ENCODE assay signal across 9 cellular contexts in the genomic region with DNA sequence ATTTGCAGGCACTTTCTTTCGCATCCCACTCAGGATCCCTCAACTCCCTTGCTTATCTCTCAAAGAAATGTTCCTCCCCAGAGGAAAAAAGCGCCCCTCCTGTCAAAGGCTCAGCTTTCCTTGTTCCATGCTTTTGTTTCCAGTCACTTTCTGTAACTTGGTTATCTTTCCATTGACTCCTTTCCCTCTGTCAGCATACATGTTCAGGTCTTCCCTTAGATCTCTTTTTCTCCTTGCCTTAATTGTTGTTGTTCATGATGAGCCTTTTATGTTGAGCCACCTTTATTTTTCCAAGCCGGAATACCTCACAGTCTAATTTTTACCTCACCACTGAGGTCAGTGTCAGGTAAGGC. TPM values are rescaled to one million over a fixed set of nuclear protein-coding genes. Genes with fewer than 3 reads are reported as not detected.
DNase-seq lines count a peak whose midpoint lies in the region; ATAC-seq and TF ChIP-seq lines count a peak whose summit lies in the region.
"Had no signal": no experiment of that assay in that cellular context is flagged by ENCODE, and none has a peak within 500 bp of the region (broad histone marks: within the 10 kb centered on the region; RNA-seq: fewer than 3 reads in every experiment).

No MANE protein-coding gene starts in this region.

- H3K9me3 ChIP-seq in BLaER1 treated with 17β-estradiol and CSF1 and Interleukin-3, amounts not matched to agents 10 nM and 100 nM (replicated peaks in 1 of 11) = 0 out of 22 replicates have a peak, but pooled peaks cover 0 to 4% (median 0%) of the 10 kb centered on the region in 11 experiments
- no peaks in the 10 kb centered on the region for H3K9me3 ChIP-seq in Loucy (ENCODE audit: insufficient read depth, low read depth, low read length)
- no peaks in the 10 kb centered on the region for H3K9me3 ChIP-seq in ectodermal cell (ENCODE audit: control insufficient read depth, low read length)

- peak overlapping the region; percentile 71 to 79 (median 74) for H3K4me3 ChIP-seq in BLaER1 treated with 17β-estradiol and CSF1 and Interleukin-3, amounts not matched to agents 10 nM and 100 nM
- H3K4me3 ChIP-seq in Loucy (ENCODE audit: low read length, poor library complexity, severe bottlenecking) (peak overlapping the region; percentile 99), ectodermal cell (ENCODE audit: insufficient read depth, low read depth, low read length) (peak overlapping the region; percentile 51)

- peak overlapping the region; percentile 57 to 88 for H3K27ac Mint-ChIP-seq in natural killer cell treated with Interleukin-12 subunit alpha and Interleukin-12 subunit beta and Interleukin-15 and Interleukin-18, amount 100 ng/mL, for 72 hours

- peak overlapping the region; percentile 82 to 99 (median 89) for H3K4me2 ChIP-seq in BLaER1 treated with 17β-estradiol and CSF1 and Interleukin-3, amounts not matched to agents 10 nM and 100 nM
- H3K4me2 ChIP-seq in Loucy (ENCODE audit: low read depth, low read length, poor library complexity, severe bottlenecking) = peak overlapping the region; percentile 93

- H3K27me3 ChIP-seq in BLaER1 treated with 17β-estradiol and CSF1 and Interleukin-3, amounts not matched to agents 10 nM and 100 nM = no peaks in the 10 kb centered on the region
- H3K27me3 ChIP-seq in Loucy (ENCODE audit: insufficient read depth, low read length, poor library complexity, severe bottlenecking) (no peaks in the 10 kb centered on the region), ectodermal cell (ENCODE audit: control insufficient read depth, insufficient read depth, low read length, poor library complexity, severe bottlenecking) (no peaks in the 10 kb centered on the region)

- H3K27ac ChIP-seq in BLaER1 treated with 17β-estradiol and CSF1 and Interleukin-3, amounts not matched to agents 10 nM and 100 nM = peak overlapping the region in 10 of 11 experiments; percentile 33 to 60 (median 52); a peak in 15 of 22 replicates
- no peak overlapping the region for H3K27ac ChIP-seq in ectodermal cell (ENCODE audit: insufficient read depth, low read depth, low read length, poor library complexity, severe bottlenecking)

- no peaks in the 10 kb centered on the region for H3K27me3 Mint-ChIP-seq in natural killer cell treated with Interleukin-12 subunit alpha and Interleukin-12 subunit beta and Interleukin-15 and Interleukin-18, amount 100 ng/mL, for 72 hours

- H3K4me3 Mint-ChIP-seq in natural killer cell treated with Interleukin-12 subunit alpha and Interleukin-12 subunit beta and Interleukin-15 and Interleukin-18, amount 100 ng/mL, for 72 hours = peak overlapping the region; percentile 99

- H3K36me3 ChIP-seq in BLaER1 treated with 17β-estradiol and CSF1 and Interleukin-3, amounts not matched to agents 10 nM and 100 nM = peaks cover 5 to 22% (median 14%) of the 10 kb centered on the region in 11 experiments; a peak in 18 of 22 replicates
- H3K36me3 ChIP-seq in Loucy (ENCODE audit: insufficient read depth, low read length) = no peaks in the 10 kb centered on the region
- no peaks in the 10 kb centered on the region for H3K36me3 ChIP-seq in ectodermal cell (ENCODE audit: control insufficient read depth, insufficient read depth, low read length)

- H2AFZ ChIP-seq in Loucy (ENCODE audit: low read length) = peak overlapping the region; percentile 95; the same call in 1 of the 2 replicates

- no peak for TF ChIP-seq CTCF in Loucy (conservative IDR thresholded peaks at IDR 0.05; ENCODE audit: low read length)

- no peaks in the 10 kb centered on the region for H3K9me2 ChIP-seq in Loucy (replicated peaks; ENCODE audit: low read depth, low read length)

- H3K9me3 Mint-ChIP-seq in natural killer cell treated with Interleukin-12 subunit alpha and Interleukin-12 subunit beta and Interleukin-15 and Interleukin-18, amount 100 ng/mL, for 72 hours = no peaks in the 10 kb centered on the region

- no peaks in the 10 kb centered on the region for H3F3A ChIP-seq in Loucy (ENCODE audit: low read depth)

- DNase-seq in natural killer cell treated with Interleukin-12 subunit alpha and Interleukin-12 subunit beta and Interleukin-15 and Interleukin-18, amount 100 ng/mL, for 72 hours (ENCODE audit: low spot score) = no peak
- DNase-seq in activated effector memory CD4-positive, alpha-beta T cell treated with anti-CD3 and anti-CD28 coated beads, Interleukin-2, amount 50 U/mL, for 16 hours = no peak
- no peak for DNase-seq in Kasumi-1 (lab: John Stamatoyannopoulos, UW)
- DNase-seq in SKM-1 treated with dmso at 0.1 percent for 144 hours (lab: John Stamatoyannopoulos, UW; ENCODE audit: unreplicated experiment) = no peak
- no peak for DNase-seq in NCI-H187 (lab: John Stamatoyannopoulos, UW)
- DNase-seq: activated gamma-delta T cell had no signal

- H4K20me1 ChIP-seq in BLaER1 treated with 17β-estradiol and CSF1 and Interleukin-3, amounts not matched to agents 10 nM and 100 nM = no peaks in the 10 kb centered on the region; a peak in 3 of 22 replicates
- no peaks in the 10 kb centered on the region for H4K20me1 ChIP-seq in Loucy (ENCODE audit: insufficient read depth, low read length, poor library complexity, severe bottlenecking)

- no peak for ATAC-seq in natural killer cell treated with Interleukin-12 subunit alpha and Interleukin-12 subunit beta and Interleukin-15 and Interleukin-18, amount 100 ng/mL, for 72 hours

- peaks cover 10 to 22% (median 16%) of the 10 kb centered on the region in 10 experiments; a peak in 19 of 20 replicates for H3K4me1 ChIP-seq in BLaER1 treated with 17β-estradiol and CSF1 and Interleukin-3, amounts not matched to agents 10 nM and 100 nM
- H3K4me1 ChIP-seq in Loucy (ENCODE audit: insufficient read depth, low read length, poor library complexity, severe bottlenecking) (peaks cover 29% of the 10 kb centered on the region), ectodermal cell (ENCODE audit: control insufficient read depth, insufficient read depth, low read length) (no peaks in the 10 kb centered on the region)

- H3K79me2 ChIP-seq in Loucy (ENCODE audit: insufficient read depth, low read length) = peaks cover 31% of the 10 kb centered on the region

- peaks cover 5% of the 10 kb centered on the region for H3K36me3 Mint-ChIP-seq in natural killer cell treated with Interleukin-12 subunit alpha and Interleukin-12 subunit beta and Interleukin-15 and Interleukin-18, amount 100 ng/mL, for 72 hours

- H3K9ac ChIP-seq in BLaER1 treated with 17β-estradiol and CSF1 and Interleukin-3, amounts not matched to agents 10 nM and 100 nM = peak overlapping the region; percentile 62 to 84 (median 75)
- H3K9ac ChIP-seq in Loucy (ENCODE audit: low read depth, low read length, poor library complexity, severe bottlenecking) = peak overlapping the region; percentile 86

- peaks cover 20 to 21% of the 10 kb centered on the region in 2 donors for H3K4me1 Mint-ChIP-seq in natural killer cell treated with Interleukin-12 subunit alpha and Interleukin-12 subunit beta and Interleukin-15 and Interleukin-18, amount 100 ng/mL, for 72 hours (ENCODE audit: low read depth in 2 of 2)

- 34 to 35% methylated on average over 3 of the region's 3 CpGs for WGBS in ectodermal cell, 2 experiments

RNA-seq across cellular contexts. Expression of a gene that starts 46.5 kb away (rescaled TPM):
- 0.26 TPM for polyA plus RNA-seq in ectodermal cell (2013, experiment 1 of 4)
- polyA plus RNA-seq in ectodermal cell (2013, experiment 2 of 4) = 0.34 TPM
- 0.59 TPM for polyA plus RNA-seq in ectodermal cell (2013, experiment 3 of 4)
- 0.81 TPM for polyA plus RNA-seq in ectodermal cell (2013, experiment 4 of 4)
- total RNA-seq in natural killer cell treated with Interleukin-12 subunit alpha and Interleukin-12 subunit beta and Interleukin-15 and Interleukin-18, amount 100 ng/mL, for 72 hours = not detected
